Comparison of ENCODE assay signal across 8 cellular contexts in genomic region chr20:62237772-62238568, GRCh38. TPM values are rescaled to one million over a fixed set of nuclear protein-coding genes. Genes with fewer than 3 reads are reported as not detected.
A peak's percentile ranks its signal among the peaks of the same experiment; 100 is the strongest.
DNase-seq lines count a peak whose midpoint lies in the region; TF ChIP-seq lines count a peak whose summit lies in the region.

Gene OSBPL2 (plus strand): TSS chr20:62238521. CDS start chr20:62256185, 17,664 bp downstream.

- no peaks in the 10 kb centered on the region for H3F3A ChIP-seq in neural cell (ENCODE audit: insufficient read depth, low read length, poor library complexity, severe bottlenecking)

- TF ChIP-seq CTCF in H9 (conservative IDR thresholded peaks at IDR 0.05) (no peak), fibroblast of the aortic adventitia (IDR thresholded peaks at IDR 0.05; ENCODE audit: insufficient read depth, low read length) (no peak), neural cell (IDR thresholded peaks at IDR 0.05; ENCODE audit: poor library complexity, severe bottlenecking) (no peak), stomach (IDR thresholded peaks at IDR 0.05) (no peak)

- TF ChIP-seq RAD21 in neural cell (conservative IDR thresholded peaks at IDR 0.05) = no peak

- H3K9me2 ChIP-seq in neural cell (ENCODE audit: insufficient read depth, low read length) = no peaks in the 10 kb centered on the region

- H3K4me2 ChIP-seq in H9 (ENCODE audit: insufficient read depth, insufficient read length, low read length) (peak within 1 kb of the TSS; percentile 74), neural cell (ENCODE audit: low read length) (peak within 1 kb of the TSS; percentile 86)

- peaks cover 2% of the 10 kb centered on the region for H3K79me1 ChIP-seq in H9 (ENCODE audit: insufficient read depth, low read depth, low read length, poor library complexity, severe bottlenecking)

- no peak within 1 kb of the TSS for H2BK120ac ChIP-seq in H9 (ENCODE audit: low read depth, low read length, poor library complexity, severe bottlenecking)

- H3K4me1 Mint-ChIP-seq in H9 = peaks cover 16 to 31% of the 10 kb centered on the region in 2 experiments

- H3K18ac ChIP-seq in H9 (ENCODE audit: insufficient read length, low read depth, low read length) = no peak within 1 kb of the TSS

- H2AFZ ChIP-seq in H9 (ENCODE audit: low read length) = no peak within 1 kb of the TSS
- H2AFZ ChIP-seq in neural cell (ENCODE audit: low read depth, low read length) = peak within 1 kb of the TSS; percentile 19

- H3T11ph ChIP-seq in H9 (ENCODE audit: low read length) = no peak within 1 kb of the TSS

- H3K27me3 Mint-ChIP-seq in H9 (ENCODE audit: low read depth) = peaks cover 7% of the 10 kb centered on the region

- H3K36me3 ChIP-seq in MG63 = peaks cover 19% of the 10 kb centered on the region
- H3K36me3 ChIP-seq in neural cell (ENCODE audit: insufficient read depth, low read length) = no peaks in the 10 kb centered on the region
- H3K36me3 ChIP-seq in stomach = peaks cover 0 to 10% (median 8%) of the 10 kb centered on the region in 4 donors

- H3K56ac ChIP-seq in H9 (ENCODE audit: insufficient read length, low read depth, low read length) = no peak within 1 kb of the TSS

- TF ChIP-seq POLR2A in stomach (IDR thresholded peaks at IDR 0.05) = no peak

- H3K4me3 ChIP-seq in MG63 = peak within 1 kb of the TSS; percentile 64
- H3K4me3 ChIP-seq in fibroblast of the aortic adventitia (ENCODE audit: low read depth, low read length) = peak within 1 kb of the TSS; percentile 89
- peak within 1 kb of the TSS; percentile 87 for H3K4me3 ChIP-seq in neural cell (ENCODE audit: low read length)
- peak within 1 kb of the TSS; percentile 83 to 95 (median 88) for H3K4me3 ChIP-seq in stomach

- no peak within 1 kb of the TSS for H4K8ac ChIP-seq in H9 (replicated peaks; ENCODE audit: insufficient read length, low read depth, low read length)

- H2BK12ac ChIP-seq in H9 (ENCODE audit: insufficient read length, low read depth, low read length) = no peak within 1 kb of the TSS

- no peak within 1 kb of the TSS for H2BK15ac ChIP-seq in H9 (ENCODE audit: low read depth, low read length)

- intact Hi-C loops in stomach (cut with DNase I; ENCODE audit: low total_unique reads) = no loop called here

- peaks cover 0 to 18% (median 15%) of the 10 kb centered on the region in 3 experiments; a peak in 6 of 7 replicates for H3K36me3 Mint-ChIP-seq in H9 (ENCODE audit: insufficient read depth in 1 of 3, low read depth in 3 of 3)

- DNase-seq in ELF-1 (ENCODE audit: low read depth, low spot score) = peak; percentile 100
- DNase-seq in H9 = peak; percentile 99
- peak; percentile 98 for DNase-seq in MG63
- DNase-seq in SHP77 treated with DMSO at 0.1 percent for 48 hours (lab: John Stamatoyannopoulos, UW) = peak; percentile 99
- peak; percentile 100 for DNase-seq in activated effector memory CD4-positive, alpha-beta T cell treated with anti-CD3 and anti-CD28 coated beads, Interleukin-2, amount 50 U/mL, for 16 hours
- peak; percentile 94 for DNase-seq in fibroblast of the aortic adventitia (ENCODE audit: low read depth)
- peak; percentile 99 for DNase-seq in stomach

- H4K20me1 ChIP-seq in H9 (ENCODE audit: control insufficient read depth, insufficient read depth, insufficient read length) (no peaks in the 10 kb centered on the region), neural cell (ENCODE audit: insufficient read depth) (no peaks in the 10 kb centered on the region)

- H3K79me2 ChIP-seq in H9 (ENCODE audit: insufficient read depth, low read length) (peaks cover 10% of the 10 kb centered on the region; the same call in 1 of the 2 replicates), neural cell (replicated peaks; ENCODE audit: insufficient read depth, low read length) (peaks cover 41% of the 10 kb centered on the region)

- no peaks in the 10 kb centered on the region for H3K4me1 ChIP-seq in H9 (ENCODE audit: insufficient read depth, low read length)
- peaks cover 33 to 71% (median 62%) of the 10 kb centered on the region in 4 donors for H3K4me1 ChIP-seq in stomach

- peak within 1 kb of the TSS; percentile 81 to 86 for H3K4me3 Mint-ChIP-seq in H9

- H3K9me3 Mint-ChIP-seq in H9 = peaks cover 0 to 3% of the 10 kb centered on the region in 2 experiments; a peak in 2 of 5 replicates

- peaks cover 7% of the 10 kb centered on the region for H3K23me2 ChIP-seq in H9 (ENCODE audit: insufficient read length, low read depth, low read length, poor library complexity, severe bottlenecking)

- no peaks in the 10 kb centered on the region for H3K27me3 ChIP-seq in H9 (ENCODE audit: insufficient read depth, low read length)
- no peaks in the 10 kb centered on the region for H3K27me3 ChIP-seq in MG63
- H3K27me3 ChIP-seq in neural cell (ENCODE audit: insufficient read depth, low read depth, low read length) = no peaks in the 10 kb centered on the region
- H3K27me3 ChIP-seq in stomach = peaks cover 0 to 29% (median 0%) of the 10 kb centered on the region in 3 donors

- H3K27ac Mint-ChIP-seq in H9 = peak within 1 kb of the TSS; percentile 73 to 86 (median 75); a peak in 3 of 7 replicates

- H3K9ac ChIP-seq in H9 (ENCODE audit: extremely low read depth, insufficient read length, low read length) (peak within 1 kb of the TSS; percentile 48), neural cell (ENCODE audit: low read length) (peak within 1 kb of the TSS; percentile 75)

- no peak for TF ChIP-seq EP300 in neural cell (conservative IDR thresholded peaks at IDR 0.05; ENCODE audit: poor library complexity, severe bottlenecking)
- no peak for TF ChIP-seq EP300 in stomach (IDR thresholded peaks at IDR 0.05)

- H2AK5ac ChIP-seq in H9 (ENCODE audit: insufficient read length, low read length) = no peak within 1 kb of the TSS

- WGBS in H9 (ENCODE audit: extremely low coverage, insufficient read length, low lambda C conversion rate) = no CpG with 5 or more reads among the region's 55 CpGs
- WGBS in stomach, 5 donors = 1 to 9% (median 3%) methylated on average over 13 to 55 of the region's 55 CpGs

- H3K9me3 ChIP-seq in H9 (ENCODE audit: control insufficient read depth, low read depth, low read length) = no peaks in the 10 kb centered on the region
- no peaks in the 10 kb centered on the region for H3K9me3 ChIP-seq in MG63
- no peaks in the 10 kb centered on the region for H3K9me3 ChIP-seq in neural cell (ENCODE audit: low read length)
- H3K9me3 ChIP-seq in stomach = no peaks in the 10 kb centered on the region

- H3K4ac ChIP-seq in H9 (ENCODE audit: low read depth, low read length) = no peak within 1 kb of the TSS

- no peak within 1 kb of the TSS for H3K14ac ChIP-seq in H9 (ENCODE audit: insufficient read depth, low read length)

- H2BK20ac ChIP-seq in H9 (ENCODE audit: low read depth, low read length, poor library complexity, severe bottlenecking) = no peak within 1 kb of the TSS

- H4K5ac ChIP-seq in H9 (ENCODE audit: insufficient read length, low read depth, low read length) = no peak within 1 kb of the TSS

- no peak within 1 kb of the TSS for H2BK5ac ChIP-seq in H9 (ENCODE audit: insufficient read length, low read length)

- H4K91ac ChIP-seq in H9 (ENCODE audit: insufficient read length, low read depth, low read length) = no peak within 1 kb of the TSS

- H3K27ac ChIP-seq in H9 (ENCODE audit: insufficient read length, low read depth, low read length) (no peak within 1 kb of the TSS), neural cell (ENCODE audit: low read length) (peak within 1 kb of the TSS; percentile 91), stomach (peak within 1 kb of the TSS; percentile 81 to 96 (median 92))

- no peak within 1 kb of the TSS for H3K23ac ChIP-seq in H9 (ENCODE audit: insufficient read length, low read depth, low read length)

TF ChIP-seq in neural cell, 6 proteins besides CTCF, POLR2A, EP300 and RAD21:
- TF ChIP-seq TAF1 (IDR thresholded peaks at IDR 0.05; ENCODE audit: low read depth) (no peak), MXI1 (conservative IDR thresholded peaks at IDR 0.05; ENCODE audit: poor library complexity, severe bottlenecking) (peak; percentile 32), POLR2AphosphoS5 (IDR thresholded peaks at IDR 0.05) (peak; percentile 72)

RNA-seq across cellular contexts. Expression of gene OSBPL2, which starts in this region (rescaled TPM):
- 42.9 and 47.3 TPM in 2 replicates for total RNA-seq in H9 (2021)
- total RNA-seq in MG63 (2014; rRNA removed; shearing (Covaris generic); ENCODE audit: low replicate concordance) = 18.4 TPM in 2 replicates
- total RNA-seq in fibroblast of the aortic adventitia (ENCODE audit: low replicate concordance) = 21.1 and 31.6 TPM in 2 replicates
- 37.5 and 41.5 TPM in 2 replicates for polyA plus RNA-seq in neural cell
- 40.7 and 48.9 TPM in 2 replicates for polyA minus RNA-seq in neural cell
- 10 to 100 TPM; 23.2 to 83.4 (median 66.3) TPM for total RNA-seq in stomach
- 10 to 100 TPM; 15.1 to 19.7 (median 19.7) TPM for polyA plus RNA-seq in stomach
